ENCODE assay signal across 11 cellular contexts in genomic region chr11:35111171-35112055, GRCh38. TPM values are rescaled to one million over a fixed set of nuclear protein-coding genes. Genes with fewer than 3 reads are reported as not detected.
DNase-seq lines count a peak whose midpoint lies in the region; ATAC-seq and TF ChIP-seq lines count a peak whose summit lies in the region.
"Had no signal": no experiment of that assay in that cellular context is flagged by ENCODE, and none has a peak within 500 bp of the region (broad histone marks: within the 10 kb centered on the region; RNA-seq: fewer than 3 reads in every experiment).

No MANE protein-coding gene starts in this region.

- no peak for ATAC-seq in central memory CD8-positive, alpha-beta T cell (replicated peaks; ENCODE audit: extremely low read depth, poor library complexity, severe bottlenecking)
- ATAC-seq in HG02759 (IDR thresholded peaks at IDR 0.05; ENCODE audit: unreplicated experiment) = no peak

- no peaks in the 10 kb centered on the region for H3K27me3 ChIP-seq in neutrophil
- H3K27me3 ChIP-seq: ascending aorta had no signal

- intact Hi-C loops in Calu3 (cut with micrococcal nuclease; ENCODE audit: unreplicated experiment) = no loop called here

- no peaks in the 10 kb centered on the region for H3K9me3 ChIP-seq in neutrophil
- H3K9me3 ChIP-seq: ascending aorta had no signal

- no peaks in the 10 kb centered on the region for H3K9me3 Mint-ChIP-seq in Calu3 (ENCODE audit: low read depth, unreplicated experiment)
- H3K9me3 Mint-ChIP-seq in central memory CD8-positive, alpha-beta T cell = no peaks in the 10 kb centered on the region

- CTCF ChIA-PET in Calu3 (lab: Charles Lee) = no interaction called here

- no peaks in the 10 kb centered on the region for H3K36me3 ChIP-seq in neutrophil
- H3K36me3 ChIP-seq: ascending aorta had no signal

- DNase-seq in Calu3 (peak; percentile 7), MV-4-11 (lab: John Stamatoyannopoulos, UW) (peak; percentile 55), epidermal melanocyte (ENCODE audit: insufficient read length, low spot score) (no peak), NCI-H345 (lab: John Stamatoyannopoulos, UW) (no peak)
- DNase-seq in central memory CD8-positive, alpha-beta T cell (ENCODE audit: low spot score in 2 of 2) = no peak
- DNase-seq in stimulated activated CD4-positive, alpha-beta T cell treated with anti-CD3 and anti-CD28 coated beads, Interleukin-4, amount 100 ng/mL, for 24 hours = no peak
- DNase-seq: substantia nigra had no signal

- no peaks in the 10 kb centered on the region for H3K27me3 Mint-ChIP-seq in Calu3 (ENCODE audit: unreplicated experiment)
- no peaks in the 10 kb centered on the region for H3K27me3 Mint-ChIP-seq in central memory CD8-positive, alpha-beta T cell

- H3K27ac ChIP-seq in neutrophil = peak overlapping the region; percentile 67
- H3K27ac ChIP-seq: SK-N-MC had no signal

- H3K4me3 ChIP-seq in neutrophil (ENCODE audit: low read depth in 1 of 2, low read length in 1 of 2) = peak overlapping the region in 1 of 2 experiments; percentile 5
- H3K4me3 ChIP-seq: ascending aorta, SK-N-MC had no signal

- no peak overlapping the region for H3K4me3 Mint-ChIP-seq in Calu3 (ENCODE audit: low read depth, unreplicated experiment)
- H3K4me3 Mint-ChIP-seq in central memory CD8-positive, alpha-beta T cell = peak overlapping the region; percentile 11

- no TSS peak for BruUV-seq in Calu3 (replicated peaks; lab: Mats Ljungman, UMichigan)

- H3K27ac Mint-ChIP-seq in Calu3 (ENCODE audit: unreplicated experiment) = no peak overlapping the region
- H3K27ac Mint-ChIP-seq in central memory CD8-positive, alpha-beta T cell (ENCODE audit: low read depth) = no peak overlapping the region

- peaks cover 14% of the 10 kb centered on the region for H3K4me1 Mint-ChIP-seq in Calu3 (ENCODE audit: low read depth, unreplicated experiment)
- peaks cover 47% of the 10 kb centered on the region for H3K4me1 Mint-ChIP-seq in central memory CD8-positive, alpha-beta T cell

- TF ChIP-seq CTCF in Calu3 (IDR thresholded peaks at IDR 0.05; ENCODE audit: unreplicated experiment) (no peak), neutrophil (IDR thresholded peaks at IDR 0.05) (no peak)

- peaks cover 41 to 43% of the 10 kb centered on the region in 2 experiments for H3K4me1 ChIP-seq in neutrophil (ENCODE audit: control insufficient read depth in 1 of 2, insufficient read depth in 1 of 2, low read depth in 1 of 2, low read length in 1 of 2)

- H3K36me3 Mint-ChIP-seq in Calu3 (ENCODE audit: insufficient read depth, unreplicated experiment) = no peaks in the 10 kb centered on the region
- no peaks in the 10 kb centered on the region for H3K36me3 Mint-ChIP-seq in central memory CD8-positive, alpha-beta T cell (ENCODE audit: insufficient read depth)

RNA-seq across cellular contexts. Expression of gene CD44, which starts 27.6 kb away (rescaled TPM):
- 1,189 and 1,365 TPM in 2 replicates for total RNA-seq in Calu3 (2022)

Comparison
In these comparisons a context has a peak if more than half of its experiments do, and no peak if none do; other contexts are left out.
1. DNase-seq: peak in Calu3 (single experiment) and MV-4-11 (single experiment); none in central memory CD8-positive, alpha-beta T cell (0 of 2), stimulated activated CD4-positive, alpha-beta T cell treated with anti-CD3 and anti-CD28 coated beads, Interleukin-4, amount 100 ng/mL, for 24 hours (single experiment), epidermal melanocyte (single experiment) and NCI-H345 (single experiment).